12 cellular contexts compared by ENCODE assay signal in genomic region chrX:151153086-151153485, GRCh38. TPM values are rescaled to one million over a fixed set of nuclear protein-coding genes. Genes with fewer than 3 reads are reported as not detected.
DNase-seq lines count a peak whose midpoint lies in the region; ATAC-seq and TF ChIP-seq lines count a peak whose summit lies in the region.
"Had no signal": no experiment of that assay in that cellular context is flagged by ENCODE, and none has a peak within 500 bp of the region (broad histone marks: within the 10 kb centered on the region; RNA-seq: fewer than 3 reads in every experiment).

No MANE protein-coding gene starts in this region.

- no peaks in the 10 kb centered on the region for H3K36me3 Mint-ChIP-seq in activated T-cell treated with anti-CD3 and anti-CD28 coated beads, Interleukin-2, amount 50 U/mL, for 72 hours (ENCODE audit: insufficient read depth in 2 of 2)
- H3K36me3 Mint-ChIP-seq: IgD-negative memory B cell had no signal

- no peak overlapping the region for H3K27ac Mint-ChIP-seq in activated T-cell treated with anti-CD3 and anti-CD28 coated beads, Interleukin-2, amount 50 U/mL, for 72 hours
- H3K27ac Mint-ChIP-seq: IgD-negative memory B cell had no signal

- H3K9me3 Mint-ChIP-seq in activated T-cell treated with anti-CD3 and anti-CD28 coated beads, Interleukin-2, amount 50 U/mL, for 72 hours: no peaks in the 10 kb centered on the region
- H3K9me3 Mint-ChIP-seq: central memory CD8-positive, alpha-beta T cell; IgD-negative memory B cell had no signal

- H3K4me1 Mint-ChIP-seq in activated T-cell treated with anti-CD3 and anti-CD28 coated beads, Interleukin-2, amount 50 U/mL, for 72 hours (ENCODE audit: low read depth): no peaks in the 10 kb centered on the region
- H3K4me1 Mint-ChIP-seq: central memory CD8-positive, alpha-beta T cell; IgD-negative memory B cell had no signal

- DNase-seq in DMS 273 (lab: John Stamatoyannopoulos, UW; ENCODE audit: unreplicated experiment): peak; percentile 57
- DNase-seq in DMS 273 treated with DMSO at 0.1 percent for 48 hours (lab: John Stamatoyannopoulos, UW): no peak
- DNase-seq in NCI-H774 (lab: John Stamatoyannopoulos, UW): peak; percentile 5
- peak; percentile 62 for DNase-seq in epithelial cell of esophagus (ENCODE audit: low read depth)
- peak; percentile 11 for DNase-seq in pons (ENCODE audit: low spot score)
- DNase-seq in UCSD-AML1 (lab: John Stamatoyannopoulos, UW; ENCODE audit: unreplicated experiment): no peak
- DNase-seq in activated T-cell treated with anti-CD3 and anti-CD28 coated beads, Interleukin-2, amount 50 U/mL, for 72 hours: no peak
- DNase-seq in GOT3 (lab: John Stamatoyannopoulos, UW): no peak

- TF ChIP-seq CTCF in epithelial cell of esophagus (IDR thresholded peaks at IDR 0.05; ENCODE audit: insufficient read depth, low read depth, low read length, missing control alignments): no peak

- no peak overlapping the region for H3K4me3 Mint-ChIP-seq in activated T-cell treated with anti-CD3 and anti-CD28 coated beads, Interleukin-2, amount 50 U/mL, for 72 hours
- H3K4me3 Mint-ChIP-seq: central memory CD8-positive, alpha-beta T cell had no signal

- peaks cover 67% of the 10 kb centered on the region for H3K27me3 Mint-ChIP-seq in activated T-cell treated with anti-CD3 and anti-CD28 coated beads, Interleukin-2, amount 50 U/mL, for 72 hours (ENCODE audit: low read depth)

- no peak overlapping the region for H3K4me3 ChIP-seq in epithelial cell of esophagus (ENCODE audit: low read length)

- ATAC-seq in activated T-cell treated with anti-CD3 and anti-CD28 coated beads, Interleukin-2, amount 50 U/mL, for 72 hours (replicated peaks in 1 of 2): no peak

RNA-seq across cellular contexts. Expression of gene GPR50, which starts 23.3 kb away (rescaled TPM):
- total RNA-seq in activated T-cell treated with anti-CD3 and anti-CD28 coated beads, Interleukin-2, amount 50 U/mL, for 72 hours: not detected
- total RNA-seq: mesenteric fat pad; T-helper 2 cell treated with Interferon-gamma antibody and Interleukin-4, amounts not matched to agents 100 ng/mL and 5 ng/mL, for 36 hours had no signal

Comparison
In these comparisons a context has a peak if more than half of its experiments do, and no peak if none do; other contexts are left out.
1. DNase-seq: peak in DMS 273 (single experiment), NCI-H774 (single experiment), epithelial cell of esophagus (single experiment) and pons (single experiment); none in DMS 273 treated with DMSO at 0.1 percent for 48 hours (single experiment), UCSD-AML1 (single experiment), activated T-cell treated with anti-CD3 and anti-CD28 coated beads, Interleukin-2, amount 50 U/mL, for 72 hours (0 of 2) and GOT3 (single experiment).